ENCODE assay signal across 7 cellular contexts in genomic region chr20:46348972-46349741, GRCh38. TPM values are rescaled to one million over a fixed set of nuclear protein-coding genes. Genes with fewer than 3 reads are reported as not detected.
A peak's percentile ranks its signal among the peaks of the same experiment; 100 is the strongest.
DNase-seq lines count a peak whose midpoint lies in the region; ATAC-seq, FAIRE-seq and TF ChIP-seq lines count a peak whose summit lies in the region.

No MANE protein-coding gene starts in this region.

- peaks cover 10 to 12% of the 10 kb centered on the region in 2 experiments; a peak in 3 of 5 replicates for H3K36me3 ChIP-seq in HepG2 (replicated peaks in 1 of 2; ENCODE audit: control insufficient read depth in 1 of 2, insufficient read depth in 2 of 2, low read length in 2 of 2)

- POLR2A ChIA-PET in HepG2 (lab: Yijun Ruan, JAX), result interaction anchor here (1.0 to 4.7 kb wide), 2 partner anchors 13 to 15 kb away, joined by 3 to 37 read pairs; no protein-coding TSS in a partner anchor

- CTCF ChIA-PET in HepG2 (lab: Yijun Ruan, JAX; ENCODE audit: low intra/inter-chr PET ratio, low total read pairs), result interaction anchor here (1.1 to 3.3 kb wide), 2 partner anchors 42 to 335 kb away, joined by 3 to 16 read pairs; no protein-coding TSS in a partner anchor

- peaks cover 48% of the 10 kb centered on the region for H3K4me1 Mint-ChIP-seq in stimulated activated memory B cell treated with anti-CD40 and anti-IgM and Interleukin-4, amounts not matched to agents 10 μg/mL and 1 μg/mL and 100 μg/mL, for 72 hours

- H3K27ac Mint-ChIP-seq in stimulated activated memory B cell treated with anti-CD40 and anti-IgM and Interleukin-4, amounts not matched to agents 10 μg/mL and 1 μg/mL and 100 μg/mL, for 72 hours, result peak overlapping the region; percentile 91

- in situ Hi-C loops in HepG2 (cut with HindIII; ENCODE audit: extremely low pct_ligation_motif_present, low pct_unique_long_range_greater_than_20kb), result no loop called here

- TF ChIP-seq RAD21 in HepG2 (CRISPR knock-in tag; IDR thresholded peaks at IDR 0.05), result peak; percentile 87

- H3K4me3 Mint-ChIP-seq in stimulated activated memory B cell treated with anti-CD40 and anti-IgM and Interleukin-4, amounts not matched to agents 10 μg/mL and 1 μg/mL and 100 μg/mL, for 72 hours, result peak overlapping the region; percentile 32

- H3K9ac ChIP-seq in HepG2 (ENCODE audit: insufficient read depth, low read depth, low read length), result no peak overlapping the region

- BruUV-seq in HepG2 (replicated peaks; lab: Mats Ljungman, UMichigan), result TSS peak; percentile 18

- TF ChIP-seq EP300 in HepG2 (IDR thresholded peaks at IDR 0.05; ENCODE audit: low read depth in 2 of 2, low read length in 2 of 2) (no peak), HepG2 (CRISPR knock-in tag; IDR thresholded peaks at IDR 0.05; ENCODE audit: borderline replicate concordance) (0 out of 2 replicates have a peak, but pooled peaks have one; percentile 15)

- H3K4me1 ChIP-seq in HepG2 (ENCODE audit: insufficient read depth, low read length), result peaks cover 38% of the 10 kb centered on the region

- no peak; a peak in 1 of 4 replicates for TF ChIP-seq POLR2A in HepG2 (IDR thresholded peaks at IDR 0.05; ENCODE audit: insufficient read depth in 1 of 2, low read depth in 2 of 2, low read length in 2 of 2)

- peak; percentile 31 to 35 for ATAC-seq in activated CD4-positive, CD25-positive, alpha-beta regulatory T cell treated with anti-CD3 and anti-CD28 coated beads, Interleukin-2, amount 50 U/mL, for 24 hours
- ATAC-seq in HepG2 (peak; percentile 58), HG02852 (IDR thresholded peaks at IDR 0.05; ENCODE audit: unreplicated experiment) (no peak)
- ATAC-seq in stimulated activated memory B cell treated with anti-CD40 and anti-IgM and Interleukin-4, amounts not matched to agents 10 μg/mL and 1 μg/mL and 100 μg/mL, for 72 hours, result no peak

- peaks cover 3% of the 10 kb centered on the region for H3K9me3 Mint-ChIP-seq in stimulated activated memory B cell treated with anti-CD40 and anti-IgM and Interleukin-4, amounts not matched to agents 10 μg/mL and 1 μg/mL and 100 μg/mL, for 72 hours

- 73% methylated on average over 14 of the region's 14 CpGs for WGBS in HepG2 (ENCODE audit: low lambda C conversion rate)

- peak; percentile 57 for FAIRE-seq in HepG2 (lab: Jason Lieb, UNC)

- peaks cover 33% of the 10 kb centered on the region for H3K36me3 Mint-ChIP-seq in stimulated activated memory B cell treated with anti-CD40 and anti-IgM and Interleukin-4, amounts not matched to agents 10 μg/mL and 1 μg/mL and 100 μg/mL, for 72 hours

- no peaks in the 10 kb centered on the region for H3K9me3 ChIP-seq in HepG2 (ENCODE audit: low read length)

- H4K20me1 ChIP-seq in HepG2 (ENCODE audit: insufficient read depth, low read length), result no peaks in the 10 kb centered on the region; the same call in 1 of the 2 replicates

- no peaks in the 10 kb centered on the region for H3K79me2 ChIP-seq in HepG2 (ENCODE audit: insufficient read depth, low read length)

- DNase-seq in GDM1 (lab: John Stamatoyannopoulos, UW) (peak; percentile 18), NCI-H1105 (lab: John Stamatoyannopoulos, UW) (peak; percentile 52), coronary artery (ENCODE audit: low spot score) (no peak), HepG2 (ENCODE audit: low spot score) (peak; percentile 46)

- H3K27me3 ChIP-seq in HepG2 (ENCODE audit: control insufficient read depth in 1 of 2, insufficient read depth in 2 of 2, low read length in 2 of 2), result no peaks in the 10 kb centered on the region

- H3K4me3 ChIP-seq in coronary artery (no peak overlapping the region), HepG2 (replicated peaks in 1 of 3; ENCODE audit: insufficient read depth in 1 of 3, low read depth in 2 of 3, low read length in 3 of 3) (no peak overlapping the region)

- intact Hi-C loops in HepG2 (cut with micrococcal nuclease; ENCODE audit: unreplicated experiment), result loop anchor here (1.0 to 2.0 kb wide), 2 partner anchors 42 to 217 kb away; no protein-coding TSS in a partner anchor

- no peaks in the 10 kb centered on the region for H3K27me3 Mint-ChIP-seq in stimulated activated memory B cell treated with anti-CD40 and anti-IgM and Interleukin-4, amounts not matched to agents 10 μg/mL and 1 μg/mL and 100 μg/mL, for 72 hours

- peak overlapping the region in 1 of 2 donors; percentile 26 for H3K27ac ChIP-seq in coronary artery
- H3K27ac ChIP-seq in HepG2 (ENCODE audit: extremely low read length, insufficient read depth, low read length), result no peak overlapping the region

- H2AFZ ChIP-seq in HepG2 (ENCODE audit: low read length), result no peak overlapping the region

- H3K4me2 ChIP-seq in HepG2 (ENCODE audit: low read depth, low read length), result no peak overlapping the region

- TF ChIP-seq CTCF in coronary artery (IDR thresholded peaks at IDR 0.05) (peak; percentile 45), HepG2 (CRISPR knock-in tag; IDR thresholded peaks at IDR 0.05) (peak; percentile 96)

TF ChIP-seq in HepG2, 621 proteins besides CTCF, POLR2A, EP300 and RAD21 (continues in another document):
- TF ChIP-seq MIER2 (CRISPR knock-in tag; IDR thresholded peaks at IDR 0.05), result no peak
- TF ChIP-seq GPBP1L1 (CRISPR knock-in tag; IDR thresholded peaks at IDR 0.05), result no peak
- TF ChIP-seq CHD4 (IDR thresholded peaks at IDR 0.05; ENCODE audit: borderline replicate concordance, low read length), result peak; percentile 55; the same call in 1 of the 2 replicates
- no peak for TF ChIP-seq SIN3A (IDR thresholded peaks at IDR 0.05; ENCODE audit: borderline replicate concordance, low read depth, low read length)

RNA-seq across cellular contexts. Expression of gene CDH22, which starts 40.9 kb away (rescaled TPM):
- not detected in 2 replicates for total RNA-seq in HepG2 (2016; rRNA removed; fragmentation: Illumina TruSeq; extraction: Trizol)
- not detected in 2 replicates for total RNA-seq in HepG2 (2016; cell fraction: cytosol; rRNA removed; fragmentation: Illumina TruSeq; extraction: Trizol; ENCODE audit: low read depth)
- not detected in 2 replicates for total RNA-seq in HepG2 (2016; cell fraction: insoluble cytoplasmic fraction; rRNA removed; fragmentation: Illumina TruSeq; extraction: Trizol)
- not detected in 2 replicates for total RNA-seq in HepG2 (2016; cell fraction: membrane; rRNA removed; fragmentation: Illumina TruSeq; extraction: Trizol)
- total RNA-seq in HepG2 (2016; cell fraction: nucleus; rRNA removed; fragmentation: Illumina TruSeq; extraction: Trizol), result not detected in 2 replicates
- polyA plus RNA-seq in HepG2 (2011; rRNA removed), result not detected in 2 replicates
- not detected in 2 replicates for polyA plus RNA-seq in HepG2 (2011; cell fraction: cytosol; rRNA removed)
- polyA plus RNA-seq in HepG2 (2011; cell fraction: nucleus; rRNA removed), result 0.10 TPM in 1 of 2 replicates, not detected in the other
- not detected in 2 replicates for polyA plus RNA-seq in HepG2 (2012)
- not detected in 2 replicates for polyA plus RNA-seq in HepG2 (2016; cell fraction: cytosol; fragmentation: Illumina TruSeq; extraction: Trizol; ENCODE audit: low read depth)
- not detected in 2 replicates for polyA plus RNA-seq in HepG2 (2016; cell fraction: insoluble cytoplasmic fraction; fragmentation: Illumina TruSeq; extraction: Trizol; ENCODE audit: low read depth)
- polyA plus RNA-seq in HepG2 (2016; cell fraction: membrane; fragmentation: Illumina TruSeq; extraction: Trizol; ENCODE audit: low read depth), result not detected in 2 replicates
- not detected in 2 replicates for polyA plus RNA-seq in HepG2 (2016; cell fraction: nucleus; fragmentation: Illumina TruSeq; extraction: Trizol; ENCODE audit: insufficient read depth, low read depth)
- 0.04 TPM in 1 of 2 replicates, not detected in the other for polyA minus RNA-seq in HepG2 (2011; rRNA and poly(A)+ RNA removed; ENCODE audit: low replicate concordance)
- not detected in 2 replicates for polyA minus RNA-seq in HepG2 (2011; cell fraction: cytosol; rRNA and poly(A)+ RNA removed)
- not detected in 2 replicates for polyA minus RNA-seq in HepG2 (2011; cell fraction: nucleus; rRNA and poly(A)+ RNA removed)

RNA-seq across cellular contexts. Expression of gene ELMO2, which starts 57.3 kb away (rescaled TPM):
- 35.7 and 42.8 TPM in 2 replicates for total RNA-seq in HepG2 (2016; rRNA removed; fragmentation: Illumina TruSeq; extraction: Trizol)
- total RNA-seq in HepG2 (2016; cell fraction: cytosol; rRNA removed; fragmentation: Illumina TruSeq; extraction: Trizol; ENCODE audit: low read depth), result 13.2 and 13.6 TPM in 2 replicates
- total RNA-seq in HepG2 (2016; cell fraction: insoluble cytoplasmic fraction; rRNA removed; fragmentation: Illumina TruSeq; extraction: Trizol), result 37.9 and 41.5 TPM in 2 replicates
- 26.7 and 30.9 TPM in 2 replicates for total RNA-seq in HepG2 (2016; cell fraction: membrane; rRNA removed; fragmentation: Illumina TruSeq; extraction: Trizol)
- 40.9 and 42.4 TPM in 2 replicates for total RNA-seq in HepG2 (2016; cell fraction: nucleus; rRNA removed; fragmentation: Illumina TruSeq; extraction: Trizol)
- polyA plus RNA-seq in HepG2 (2011; rRNA removed), result 30.6 and 41.5 TPM in 2 replicates
- 30.0 and 34.9 TPM in 2 replicates for polyA plus RNA-seq in HepG2 (2011; cell fraction: cytosol; rRNA removed)
- 50.8 and 59.8 TPM in 2 replicates for polyA plus RNA-seq in HepG2 (2011; cell fraction: nucleus; rRNA removed)
- polyA plus RNA-seq in HepG2 (2012), result 29.1 and 29.9 TPM in 2 replicates
- 3.6 and 4.5 TPM in 2 replicates for polyA plus RNA-seq in HepG2 (2016; cell fraction: cytosol; fragmentation: Illumina TruSeq; extraction: Trizol; ENCODE audit: low read depth)
- 42.7 and 43.4 TPM in 2 replicates for polyA plus RNA-seq in HepG2 (2016; cell fraction: insoluble cytoplasmic fraction; fragmentation: Illumina TruSeq; extraction: Trizol; ENCODE audit: low read depth)
- 9.8 and 11.9 TPM in 2 replicates for polyA plus RNA-seq in HepG2 (2016; cell fraction: membrane; fragmentation: Illumina TruSeq; extraction: Trizol; ENCODE audit: low read depth)
- polyA plus RNA-seq in HepG2 (2016; cell fraction: nucleus; fragmentation: Illumina TruSeq; extraction: Trizol; ENCODE audit: insufficient read depth, low read depth), result 92.2 and 100 TPM in 2 replicates
- polyA minus RNA-seq in HepG2 (2011; rRNA and poly(A)+ RNA removed; ENCODE audit: low replicate concordance), result 68.1 and 91.6 TPM in 2 replicates
- polyA minus RNA-seq in HepG2 (2011; cell fraction: cytosol; rRNA and poly(A)+ RNA removed), result 23.7 and 37.7 TPM in 2 replicates
- polyA minus RNA-seq in HepG2 (2011; cell fraction: nucleus; rRNA and poly(A)+ RNA removed), result 38.2 and 50.8 TPM in 2 replicates

Comparison
In these comparisons a context has a peak if more than half of its experiments do, and no peak if none do; other contexts are left out.
1. ATAC-seq: peak in activated CD4-positive, CD25-positive, alpha-beta regulatory T cell treated with anti-CD3 and anti-CD28 coated beads, Interleukin-2, amount 50 U/mL, for 24 hours (2 of 2) and HepG2 (single experiment); none in stimulated activated memory B cell treated with anti-CD40 and anti-IgM and Interleukin-4, amounts not matched to agents 10 μg/mL and 1 μg/mL and 100 μg/mL, for 72 hours (single experiment) and HG02852 (single experiment).